Comparison of ENCODE assay signal across 29 cellular contexts in genomic region chr6:63154535-63154934, GRCh38. TPM values are rescaled to one million over a fixed set of nuclear protein-coding genes. Genes with fewer than 3 reads are reported as not detected.
"Had no signal": no experiment of that assay in that cellular context is flagged by ENCODE, and none has a peak within 500 bp of the region (broad histone marks: within the 10 kb centered on the region; RNA-seq: fewer than 3 reads in every experiment).

No MANE protein-coding gene starts in this region.

- H3K4me3 ChIP-seq: coronary artery, dorsolateral prefrontal cortex, esophagus muscularis mucosa, esophagus squamous epithelium, gastrocnemius medialis, gastroesophageal sphincter, heart left ventricle, heart right ventricle, hepatocyte had no signal

- DNase-seq: cortex of kidney; dermis blood vessel endothelial cell; dorsolateral prefrontal cortex; effector CD4-positive, alpha-beta T cell; effector CD8-positive, alpha-beta T cell; effector memory CD4-positive, alpha-beta T cell; effector memory CD8-positive, alpha-beta T cell; endodermal cell; erythroblast; esophagus squamous epithelium; foreskin fibroblast; foreskin keratinocyte; foreskin melanocyte; gastrocnemius medialis; glutamatergic neuron; head of caudate nucleus; heart left ventricle; heart right ventricle; hippocampal formation had no signal

- H3K27ac Mint-ChIP-seq: dendritic cell treated with granulocyte-macrophage colony-stimulating factor and Interleukin-4, amounts not matched to agents 40 ng/mL and 50 ng/mL, for 4 days; effector memory CD8-positive, alpha-beta T cell; endodermal cell had no signal

- H3K27me3 Mint-ChIP-seq: dendritic cell treated with granulocyte-macrophage colony-stimulating factor and Interleukin-4, amounts not matched to agents 40 ng/mL and 50 ng/mL, for 4 days; effector memory CD8-positive, alpha-beta T cell had no signal

- H3K4me1 ChIP-seq: esophagus muscularis mucosa, esophagus squamous epithelium, foreskin keratinocyte, gastrocnemius medialis, gastroesophageal sphincter, heart left ventricle, heart right ventricle had no signal

- H3K4me3 Mint-ChIP-seq: dendritic cell treated with granulocyte-macrophage colony-stimulating factor and Interleukin-4, amounts not matched to agents 40 ng/mL and 50 ng/mL, for 4 days; effector memory CD8-positive, alpha-beta T cell; endodermal cell had no signal

- H3K27ac ChIP-seq: coronary artery, dorsolateral prefrontal cortex, epithelial cell of prostate, esophagus muscularis mucosa, esophagus squamous epithelium, foreskin keratinocyte, gastrocnemius medialis, gastroesophageal sphincter, heart left ventricle, heart right ventricle, hepatocyte had no signal

- H3K4me2 ChIP-seq: hepatocyte had no signal

- H3K27me3 ChIP-seq: esophagus muscularis mucosa, esophagus squamous epithelium, foreskin keratinocyte, gastrocnemius medialis, gastroesophageal sphincter, heart left ventricle, heart right ventricle, hepatocyte had no signal

- FAIRE-seq: endometrium, endothelial cell of umbilical vein, frontal cortex had no signal

- H3K79me2 ChIP-seq: hepatocyte had no signal

- H3K9me3 Mint-ChIP-seq: endodermal cell had no signal

- H3K9me3 ChIP-seq: esophagus muscularis mucosa, esophagus squamous epithelium, gastrocnemius medialis, gastroesophageal sphincter, heart left ventricle had no signal

- H3K36me3 ChIP-seq: esophagus muscularis mucosa, esophagus squamous epithelium, gastrocnemius medialis, gastroesophageal sphincter, heart left ventricle, heart right ventricle had no signal

- ATAC-seq: effector memory CD8-positive, alpha-beta T cell; esophagus mucosa; foreskin keratinocyte; gastrocnemius medialis; gastroesophageal sphincter; heart left ventricle; heart right ventricle had no signal

- H2AFZ ChIP-seq: hepatocyte had no signal

RNA-seq across cellular contexts. Expression of gene FKBP1C, which starts 56.7 kb away (rescaled TPM):
- total RNA-seq: esophagus mucosa had no signal
